Comparison of ENCODE assay signal across 10 cellular contexts in the genomic region with DNA sequence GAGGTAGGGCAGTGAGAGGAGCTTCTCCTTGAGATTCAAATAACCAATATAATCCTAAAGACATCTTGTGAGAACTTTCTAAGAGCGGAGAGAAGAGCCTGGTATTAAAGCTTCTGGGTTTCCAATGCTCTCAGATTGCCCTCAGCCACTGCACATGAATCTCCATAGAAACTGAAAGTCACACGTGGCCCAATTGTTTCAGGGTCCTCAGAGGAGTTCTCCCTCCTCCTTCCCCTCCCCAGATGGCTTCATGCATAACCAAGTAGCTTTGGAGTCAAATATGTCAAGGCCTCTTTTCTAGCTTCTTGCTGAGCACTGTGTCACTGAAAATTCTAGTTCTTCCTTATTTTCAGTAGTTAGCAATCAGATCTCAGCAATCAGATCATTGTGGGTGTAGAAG. TPM values are rescaled to one million over a fixed set of nuclear protein-coding genes. Genes with fewer than 3 reads are reported as not detected.
DNase-seq lines count a peak whose midpoint lies in the region; ATAC-seq and TF ChIP-seq lines count a peak whose summit lies in the region.
"Had no signal": no experiment of that assay in that cellular context is flagged by ENCODE, and none has a peak within 500 bp of the region (broad histone marks: within the 10 kb centered on the region; RNA-seq: fewer than 3 reads in every experiment).

No MANE protein-coding gene starts in this region.

- H3K36me3 Mint-ChIP-seq in progenitor cell of endocrine pancreas (ENCODE audit: insufficient read depth) = no peaks in the 10 kb centered on the region
- H3K36me3 Mint-ChIP-seq: CD8-positive, alpha-beta memory T cell had no signal

- no peak overlapping the region for H3K27ac Mint-ChIP-seq in progenitor cell of endocrine pancreas
- H3K27ac Mint-ChIP-seq: CD8-positive, alpha-beta memory T cell had no signal

- no peak for TF ChIP-seq CTCF in MM.1S (IDR thresholded peaks at IDR 0.05; ENCODE audit: low read length)
- TF ChIP-seq CTCF in progenitor cell of endocrine pancreas (IDR thresholded peaks at IDR 0.05; ENCODE audit: unreplicated experiment) = no peak

- ATAC-seq in GM19043 (IDR thresholded peaks at IDR 0.05; ENCODE audit: low read depth, unreplicated experiment) (peak; percentile 79), HG02870 (IDR thresholded peaks at IDR 0.05; ENCODE audit: unreplicated experiment) (peak; percentile 63), left colon (no peak)

- H3K27me3 ChIP-seq in MM.1S (replicated peaks; ENCODE audit: insufficient read depth, low read length) = no peaks in the 10 kb centered on the region

- peak overlapping the region; percentile 3; the same call in 1 of the 2 replicates for H3K4me3 ChIP-seq in MM.1S (ENCODE audit: low read length)

- peak overlapping the region; percentile 16; the same call in 1 of the 2 replicates for H3K9ac ChIP-seq in MM.1S (ENCODE audit: low read length)

- H3K79me2 ChIP-seq in MM.1S (ENCODE audit: low read length) = no peaks in the 10 kb centered on the region

- intact Hi-C loops in left colon (cut with DNase I, micrococcal nuclease) = no loop called here

- peaks cover 16% of the 10 kb centered on the region; the same call in 1 of the 2 replicates for H3K4me1 ChIP-seq in MM.1S (ENCODE audit: low read length)

- H3K9me3 ChIP-seq in MM.1S (replicated peaks; ENCODE audit: insufficient read depth, low read length) = no peaks in the 10 kb centered on the region

- H3F3A ChIP-seq in MM.1S (ENCODE audit: insufficient read depth, low read length) = peaks cover 7% of the 10 kb centered on the region; the same call in 1 of the 2 replicates

- H4K20me1 ChIP-seq in MM.1S (ENCODE audit: insufficient read depth, low read length) = no peaks in the 10 kb centered on the region

- peak; percentile 7 for DNase-seq in DMS79 (lab: John Stamatoyannopoulos, UW)
- peak; percentile 63 for DNase-seq in MM.1S
- no peak for DNase-seq in SHP77 treated with DMSO at 0.1 percent for 48 hours (lab: John Stamatoyannopoulos, UW)
- DNase-seq in progenitor cell of endocrine pancreas (ENCODE audit: low spot score, unreplicated experiment) = no peak
- DNase-seq in left colon = no peak
- DNase-seq in pons (ENCODE audit: low spot score) = no peak
- DNase-seq: CD8-positive, alpha-beta memory T cell; retina had no signal

- no peaks in the 10 kb centered on the region for H3K9me2 ChIP-seq in MM.1S (replicated peaks; ENCODE audit: insufficient read depth, low read length)

- no peak overlapping the region for H3K4me3 Mint-ChIP-seq in progenitor cell of endocrine pancreas (ENCODE audit: low read depth)
- H3K4me3 Mint-ChIP-seq: CD8-positive, alpha-beta memory T cell had no signal

- peak overlapping the region; percentile 49; the same call in 1 of the 2 replicates for H3K27ac ChIP-seq in MM.1S (ENCODE audit: low read length)

- H2AFZ ChIP-seq in MM.1S (ENCODE audit: low read length) = 0 out of 2 replicates have a peak overlapping the region, but pooled peaks have one; percentile 37

- no peaks in the 10 kb centered on the region for H3K27me3 Mint-ChIP-seq in progenitor cell of endocrine pancreas

- peaks cover 8% of the 10 kb centered on the region for H3K9me3 Mint-ChIP-seq in progenitor cell of endocrine pancreas (ENCODE audit: low read depth)
- H3K9me3 Mint-ChIP-seq: CD8-positive, alpha-beta memory T cell had no signal

- no peaks in the 10 kb centered on the region for H3K36me3 ChIP-seq in MM.1S (replicated peaks; ENCODE audit: insufficient read depth, low read length)

- peak overlapping the region; percentile 47; the same call in 1 of the 2 replicates for H3K4me2 ChIP-seq in MM.1S (ENCODE audit: low read depth, low read length)

- H3K4me1 Mint-ChIP-seq in progenitor cell of endocrine pancreas (ENCODE audit: low read depth) = no peaks in the 10 kb centered on the region
- H3K4me1 Mint-ChIP-seq: CD8-positive, alpha-beta memory T cell had no signal

RNA-seq across cellular contexts. Expression of gene BTK, which starts 2.3 kb away (rescaled TPM):
- total RNA-seq in progenitor cell of endocrine pancreas (not detected in 2 replicates), left colon (1 to 10 TPM; 1.7 to 5.4 TPM)

RNA-seq across cellular contexts. Expression of gene RPL36A, which starts 7.1 kb away (rescaled TPM):
- total RNA-seq in progenitor cell of endocrine pancreas = 306 and 310 TPM in 2 replicates
- total RNA-seq in left colon = 100 to 1,000 TPM; 136 to 165 TPM

RNA-seq across cellular contexts. Expression of gene GLA, which starts 24.0 kb away (rescaled TPM):
- total RNA-seq in progenitor cell of endocrine pancreas (35.9 and 36.7 TPM in 2 replicates), left colon (10 to 100 TPM; 16.9 to 20.2 TPM)

RNA-seq across cellular contexts. Expression of gene HNRNPH2, which starts 24.3 kb away (rescaled TPM):
- total RNA-seq in progenitor cell of endocrine pancreas (72.4 and 77.8 TPM in 2 replicates), left colon (10 to 100 TPM; 57.7 to 61.3 TPM)

RNA-seq across cellular contexts. Expression of gene TIMM8A, which starts 35.1 kb away (rescaled TPM):
- total RNA-seq in progenitor cell of endocrine pancreas (15.7 and 16.5 TPM in 2 replicates), left colon (10 to 100 TPM; 13.0 to 16.9 TPM)

Comparison
In these comparisons a context has a peak if more than half of its experiments do, and no peak if none do; other contexts are left out.
1. DNase-seq: peak in DMS79 (single experiment) and MM.1S (single experiment); none in SHP77 treated with DMSO at 0.1 percent for 48 hours (single experiment), progenitor cell of endocrine pancreas (single experiment), left colon (0 of 2) and pons (single experiment).